In the genomic region with DNA sequence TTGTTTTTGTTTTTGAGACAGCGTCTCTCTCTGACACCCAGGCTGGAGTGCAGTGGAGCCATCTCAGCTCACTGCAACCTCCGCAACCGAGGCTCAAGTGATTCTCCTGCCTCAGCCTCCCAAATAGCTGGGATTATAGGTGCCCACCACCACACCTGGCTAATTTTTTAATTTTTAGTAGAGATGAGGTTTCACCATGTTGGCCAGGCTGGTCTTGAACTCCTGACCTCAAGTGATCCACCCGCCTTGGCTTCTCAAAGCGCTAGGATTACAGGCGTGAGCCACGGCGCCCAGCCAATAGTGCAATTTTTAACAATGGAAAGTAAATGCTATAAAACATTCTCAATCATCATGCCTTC, we compare ENCODE assay signal across 4 cellular contexts. TPM values are rescaled to one million over a fixed set of nuclear protein-coding genes. Genes with fewer than 3 reads are reported as not detected.
"Had no signal": no experiment of that assay in that cellular context is flagged by ENCODE, and none has a peak within 500 bp of the region (broad histone marks: within the 10 kb centered on the region; RNA-seq: fewer than 3 reads in every experiment).

No MANE protein-coding gene starts in this region.

RNA-seq across cellular contexts. Expression of a gene that starts 21.8 kb away (rescaled TPM):
- total RNA-seq: HT-29, HT1080, IMR-90 had no signal
- polyA plus RNA-seq: IgD-negative memory B cell, IMR-90 had no signal
